Comparison of ENCODE assay signal across 1 cellular context in genomic region chr10:113687041-113687440, GRCh38.
TF ChIP-seq lines count a peak whose summit lies in the region.

No MANE protein-coding gene starts in this region.

TF ChIP-seq in HepG2, 621 proteins besides CTCF, POLR2A, EP300 and RAD21:
- TF ChIP-seq GPBP1L1 (CRISPR knock-in tag; IDR thresholded peaks at IDR 0.05), result no peak
- 0 out of 2 replicates have a peak, but pooled peaks have one; percentile 72 for TF ChIP-seq ZNF136 (CRISPR knock-in tag; IDR thresholded peaks at IDR 0.05; ENCODE audit: low read depth)
